ENCODE assay signal across 10 cellular contexts in the genomic region with DNA sequence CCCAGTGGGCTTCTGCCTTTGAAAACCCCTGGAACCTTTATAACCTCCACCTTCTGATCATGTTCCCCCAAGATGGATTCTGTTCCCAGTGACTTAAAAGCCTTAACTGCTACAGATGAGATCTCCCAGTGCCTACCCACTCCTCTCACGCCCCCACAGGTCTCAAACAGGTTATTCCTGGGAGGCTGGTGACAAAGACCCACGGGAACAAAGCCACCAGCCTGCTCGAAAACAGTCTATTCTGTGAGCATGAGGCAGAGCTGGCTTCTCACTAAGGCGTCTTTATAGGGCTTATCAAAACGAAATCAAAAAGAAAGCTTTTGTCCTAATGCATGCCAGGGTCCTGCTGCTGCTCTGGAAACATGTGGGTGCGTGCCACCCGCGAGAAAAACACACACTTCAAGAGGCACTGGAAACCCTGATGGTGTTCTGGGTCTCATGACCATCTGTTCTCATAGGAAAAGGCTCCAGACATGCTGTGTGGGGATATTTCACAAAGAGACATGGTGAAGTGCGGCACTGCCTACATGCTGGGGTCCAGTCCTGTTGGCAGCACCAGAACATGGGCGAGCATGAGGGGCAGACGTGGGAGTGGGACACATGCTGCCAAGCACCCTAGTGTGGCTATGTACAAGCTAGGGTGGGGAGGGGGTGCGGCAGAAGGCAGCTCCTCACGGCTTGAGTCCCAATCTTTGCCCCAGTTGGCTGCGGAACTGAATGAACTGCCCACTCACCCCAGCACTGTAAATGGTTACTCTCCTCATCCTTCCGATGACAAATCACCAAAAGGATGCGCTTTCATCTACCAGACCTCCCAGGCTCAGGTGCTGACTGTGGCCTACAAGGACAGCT. TPM values are rescaled to one million over a fixed set of nuclear protein-coding genes. Genes with fewer than 3 reads are reported as not detected.
DNase-seq lines count a peak whose midpoint lies in the region; ATAC-seq, FAIRE-seq and TF ChIP-seq lines count a peak whose summit lies in the region.
"Had no signal": no experiment of that assay in that cellular context is flagged by ENCODE, and none has a peak within 500 bp of the region (broad histone marks: within the 10 kb centered on the region; RNA-seq: fewer than 3 reads in every experiment).

No MANE protein-coding gene starts in this region.

- peaks cover 59% of the 10 kb centered on the region for H3K4me1 Mint-ChIP-seq in activated naive CD8-positive, alpha-beta T cell treated with anti-CD3 and anti-CD28 coated beads, Interleukin-2, amount 10 ng/mL, durations not matched to agents 7 days and 5 days

- peaks cover 12% of the 10 kb centered on the region for H3K27me3 Mint-ChIP-seq in activated naive CD8-positive, alpha-beta T cell treated with anti-CD3 and anti-CD28 coated beads, Interleukin-2, amount 10 ng/mL, durations not matched to agents 7 days and 5 days

- FAIRE-seq in GM12891 (lab: Jason Lieb, UNC) = no peak

- H3K9me3 ChIP-seq in left lung (no peaks in the 10 kb centered on the region), thyroid gland (no peaks in the 10 kb centered on the region)

- TF ChIP-seq POLR2A in thyroid gland (IDR thresholded peaks at IDR 0.05) (peak in 1 of 2 donors; percentile 22), GM12891 (IDR thresholded peaks at IDR 0.05; ENCODE audit: low read depth, low read length) (no peak)

- peak overlapping the region; percentile 92 for H3K4me3 Mint-ChIP-seq in activated naive CD8-positive, alpha-beta T cell treated with anti-CD3 and anti-CD28 coated beads, Interleukin-2, amount 10 ng/mL, durations not matched to agents 7 days and 5 days

- peak; percentile 69 for DNase-seq in activated effector memory CD4-positive, alpha-beta T cell treated with anti-CD3 and anti-CD28 coated beads, Interleukin-2, amount 50 U/mL, for 16 hours
- DNase-seq in activated effector memory CD4-positive, alpha-beta T cell treated with Interleukin-2 at 50 U/mL for 16 hours = no peak
- no peak for DNase-seq in activated naive CD8-positive, alpha-beta T cell treated with anti-CD3 and anti-CD28 coated beads, Interleukin-2, amount 10 ng/mL, durations not matched to agents 7 days and 5 days
- DNase-seq in left lung = no peak
- DNase-seq in thyroid gland = peak; percentile 72 to 73
- no peak for DNase-seq in GM12891 (ENCODE audit: insufficient read length, low spot score)
- no peak for DNase-seq in GM10266 (ENCODE audit: extremely low spot score)
- DNase-seq: cortex of kidney, DMS153 had no signal

- no peak for TF ChIP-seq CTCF in left lung (IDR thresholded peaks at IDR 0.05)
- no peak for TF ChIP-seq CTCF in thyroid gland (IDR thresholded peaks at IDR 0.05)
- no peak for TF ChIP-seq CTCF in GM10266 (IDR thresholded peaks at IDR 0.05; ENCODE audit: control insufficient read depth, insufficient read depth, low read depth, missing control alignments)

- H3K36me3 Mint-ChIP-seq in activated naive CD8-positive, alpha-beta T cell treated with anti-CD3 and anti-CD28 coated beads, Interleukin-2, amount 10 ng/mL, durations not matched to agents 7 days and 5 days = peaks cover 16% of the 10 kb centered on the region

- POLR2A ChIA-PET in activated naive CD8-positive, alpha-beta T cell treated with anti-CD3 and anti-CD28 coated beads, Interleukin-2, amount 10 ng/mL, durations not matched to agents 7 days and 5 days (lab: Charles Lee) = interaction anchor here (1.2 to 5.3 kb wide), 6 partner anchors 29 to 90 kb away, joined by 3 to 78 read pairs (median 6); partner anchors contain the start of genes NSFL1C and SDCBP2

- intact Hi-C loops in left lung (cut with DNase I) (loop anchor here in 1 of 2 donors (5.0 kb wide), 1 partner anchor 68 kb away; no protein-coding TSS in a partner anchor), thyroid gland (cut with DNase I) (no loop called here)

- ATAC-seq in activated naive CD8-positive, alpha-beta T cell treated with anti-CD3 and anti-CD28 coated beads, Interleukin-2, amount 10 ng/mL, durations not matched to agents 7 days and 5 days (ENCODE audit: low read depth) = no peak
- ATAC-seq in left lung (no peak), HG02678 (IDR thresholded peaks at IDR 0.05; ENCODE audit: unreplicated experiment) (no peak)

- H3K4me1 ChIP-seq in left lung (peaks cover 18 to 87% of the 10 kb centered on the region in 2 donors), thyroid gland (peaks cover 63 to 68% of the 10 kb centered on the region in 2 donors)

- WGBS in thyroid gland, 2 donors = 35 to 36% methylated on average over 13 to 15 of the region's 16 CpGs

- no peaks in the 10 kb centered on the region for H3K9me3 Mint-ChIP-seq in activated naive CD8-positive, alpha-beta T cell treated with anti-CD3 and anti-CD28 coated beads, Interleukin-2, amount 10 ng/mL, durations not matched to agents 7 days and 5 days

- H3K27ac ChIP-seq in left lung (peak overlapping the region; percentile 85 to 89), thyroid gland (peak overlapping the region; percentile 31 to 97 (median 85))

- H3K36me3 ChIP-seq in left lung (peaks cover 0 to 5% of the 10 kb centered on the region in 2 donors), thyroid gland (no peaks in the 10 kb centered on the region)

- peak overlapping the region; percentile 86 for H3K27ac Mint-ChIP-seq in activated naive CD8-positive, alpha-beta T cell treated with anti-CD3 and anti-CD28 coated beads, Interleukin-2, amount 10 ng/mL, durations not matched to agents 7 days and 5 days

- H3K4me3 ChIP-seq in left lung (peak overlapping the region; percentile 83 to 95), thyroid gland (replicated peaks in 1 of 3) (peak overlapping the region in 1 of 3 donors; percentile 83)

- H3K27me3 ChIP-seq in left lung (peaks cover 0 to 7% of the 10 kb centered on the region in 2 donors), thyroid gland (no peaks in the 10 kb centered on the region)

TF ChIP-seq in GM12891, 5 proteins besides CTCF, POLR2A, EP300 and RAD21:
- no peak for TF ChIP-seq POU2F2 (IDR thresholded peaks at IDR 0.05; ENCODE audit: low read depth, low read length)
- TF ChIP-seq SPI1 (IDR thresholded peaks at IDR 0.05; ENCODE audit: low read depth, low read length) = no peak
- no peak for TF ChIP-seq TAF1 (IDR thresholded peaks at IDR 0.05; ENCODE audit: low read depth, low read length)
- no peak for TF ChIP-seq POLR2AphosphoS5 (IDR thresholded peaks at IDR 0.05; ENCODE audit: low read depth, low read length)

RNA-seq across cellular contexts. Expression of gene FKBP1A, which starts 2.1 kb away (rescaled TPM):
- total RNA-seq in activated naive CD8-positive, alpha-beta T cell treated with anti-CD3 and anti-CD28 coated beads, Interleukin-2, amount 10 ng/mL, durations not matched to agents 7 days and 5 days = 100 to 1,000 TPM; 231 to 234 TPM
- total RNA-seq in left lung = 100 to 1,000 TPM; 278 to 385 TPM
- total RNA-seq in thyroid gland = 100 to 1,000 TPM; 142 to 272 (median 189) TPM
- polyA plus RNA-seq in GM12891 (2012; ENCODE audit: low read depth, missing spikeins) = 221 TPM

Comparison
In these comparisons a context has a peak if more than half of its experiments do, and no peak if none do; other contexts are left out.
1. DNase-seq: peak in activated effector memory CD4-positive, alpha-beta T cell treated with anti-CD3 and anti-CD28 coated beads, Interleukin-2, amount 50 U/mL, for 16 hours (single experiment) and thyroid gland (2 of 2); none in activated effector memory CD4-positive, alpha-beta T cell treated with Interleukin-2 at 50 U/mL for 16 hours (single experiment), activated naive CD8-positive, alpha-beta T cell treated with anti-CD3 and anti-CD28 coated beads, Interleukin-2, amount 10 ng/mL, durations not matched to agents 7 days and 5 days (single experiment), left lung (0 of 2), GM12891 (single experiment) and GM10266 (single experiment).